23 cellular contexts compared by ENCODE assay signal in genomic region chr6:94446120-94446519, GRCh38.
DNase-seq lines count a peak whose midpoint lies in the region; ATAC-seq, FAIRE-seq and TF ChIP-seq lines count a peak whose summit lies in the region.
"Had no signal": no experiment of that assay in that cellular context is flagged by ENCODE, and none has a peak within 500 bp of the region (broad histone marks: within the 10 kb centered on the region; RNA-seq: fewer than 3 reads in every experiment).

No MANE protein-coding gene starts in this region.

- no peaks in the 10 kb centered on the region for H3K79me1 ChIP-seq in H1 (ENCODE audit: low read depth, low read length)
- H3K79me1 ChIP-seq in mesendoderm (ENCODE audit: low read length), result no peaks in the 10 kb centered on the region

- H2BK15ac ChIP-seq in H1 (ENCODE audit: low read length), result no peak overlapping the region
- H2BK15ac ChIP-seq in mesendoderm (replicated peaks; ENCODE audit: low read depth), result no peak overlapping the region

- H3K4me1 Mint-ChIP-seq in GM23338, result peaks cover 5% of the 10 kb centered on the region; the same call in 1 of the 3 replicates
- H3K4me1 Mint-ChIP-seq in activated T-cell treated with anti-CD3 and anti-CD28 coated beads, Interleukin-2, amount 50 U/mL, for 72 hours (ENCODE audit: low read depth), result no peaks in the 10 kb centered on the region
- H3K4me1 Mint-ChIP-seq: B cell had no signal

- no peaks in the 10 kb centered on the region for H3K79me2 ChIP-seq in GM23338 (replicated peaks; ENCODE audit: insufficient read depth)
- H3K79me2 ChIP-seq in H1 (ENCODE audit: control insufficient read depth in 1 of 2, insufficient read depth in 2 of 2, low read length in 2 of 2), result no peaks in the 10 kb centered on the region
- no peaks in the 10 kb centered on the region for H3K79me2 ChIP-seq in mesendoderm (ENCODE audit: control insufficient read depth, insufficient read depth, low read length)

- H3K27ac Mint-ChIP-seq in GM23338, result peak overlapping the region; percentile 66
- no peak overlapping the region for H3K27ac Mint-ChIP-seq in activated T-cell treated with anti-CD3 and anti-CD28 coated beads, Interleukin-2, amount 50 U/mL, for 72 hours
- H3K27ac Mint-ChIP-seq: B cell; CD4-positive, alpha-beta T cell; CD8-positive, alpha-beta T cell had no signal

- H3K36me3 ChIP-seq in GM23338 (ENCODE audit: insufficient read depth) (no peaks in the 10 kb centered on the region), NT2/D1 (ENCODE audit: insufficient read depth, insufficient read length, low read length) (no peaks in the 10 kb centered on the region), H1 (ENCODE audit: control insufficient read depth in 2 of 4, insufficient read depth in 4 of 4, low read length in 3 of 4) (no peaks in the 10 kb centered on the region), mesendoderm (ENCODE audit: control insufficient read depth, insufficient read depth, low read length) (no peaks in the 10 kb centered on the region)
- H3K36me3 ChIP-seq: BLaER1 treated with 17β-estradiol and CSF1 and Interleukin-3, amounts not matched to agents 10 nM and 100 nM had no signal

- no peak overlapping the region for H3K18ac ChIP-seq in H1 (ENCODE audit: extremely low read depth, low read length)
- H3K18ac ChIP-seq in mesendoderm (ENCODE audit: low read length), result no peak overlapping the region

- CTCF ChIA-PET in H1 (lab: Charles Lee; ENCODE audit: partially characterized antibody), result interaction anchor here (1.7 kb wide), 1 partner anchor 21 kb away, joined by 3 read pairs; no protein-coding TSS in a partner anchor

- peaks cover 7% of the 10 kb centered on the region; the same call in 1 of the 2 replicates for H3K9me2 ChIP-seq in GM23338 (ENCODE audit: insufficient read depth)

- H3K56ac ChIP-seq in H1 (replicated peaks; ENCODE audit: insufficient read length, low read depth, low read length) (no peak overlapping the region), mesendoderm (ENCODE audit: low read length) (no peak overlapping the region)

- POLR2A ChIA-PET in H1 (lab: Charles Lee; ENCODE audit: partially characterized antibody), result no interaction called here

- ATAC-seq in GM23338, result no peak
- no peak for ATAC-seq in activated T-cell treated with anti-CD3 and anti-CD28 coated beads, Interleukin-2, amount 50 U/mL, for 72 hours (replicated peaks in 1 of 2)
- ATAC-seq in SK-N-SH treated with all-trans-retinoic acid at 6 μM for 48 hours, result no peak
- no peak for ATAC-seq in GM19351 (IDR thresholded peaks at IDR 0.05; ENCODE audit: unreplicated experiment)
- ATAC-seq in HG03565 (IDR thresholded peaks at IDR 0.05; ENCODE audit: unreplicated experiment), result no peak
- ATAC-seq: A549; CD8-positive, alpha-beta T cell had no signal

- TF ChIP-seq CTCF in GM23338 (conservative IDR thresholded peaks at IDR 0.05; ENCODE audit: low read depth in 2 of 2), result no peak
- TF ChIP-seq CTCF in H1 (IDR thresholded peaks at IDR 0.05; ENCODE audit: control extremely low read depth in 1 of 3, insufficient read depth in 1 of 3, low read depth in 1 of 3, low read length in 3 of 3), result no peak

- no peaks in the 10 kb centered on the region for H3K9me3 ChIP-seq in NT2/D1 (ENCODE audit: insufficient read depth, low read length)
- H3K9me3 ChIP-seq in H1 (ENCODE audit: insufficient read depth in 2 of 2, low read depth in 1 of 2, low read length in 1 of 2), result no peaks in the 10 kb centered on the region
- H3K9me3 ChIP-seq: A549, Caco-2 had no signal

- no peak for TF ChIP-seq EP300 in H1 (IDR thresholded peaks at IDR 0.05; ENCODE audit: borderline replicate concordance in 1 of 2, low read depth in 2 of 2, low read length in 2 of 2)

- H2BK120ac ChIP-seq in H1 (replicated peaks; ENCODE audit: low read depth, low read length) (no peak overlapping the region), mesendoderm (ENCODE audit: low read depth, low read length) (no peak overlapping the region)

- H3K9ac ChIP-seq in NT2/D1 (ENCODE audit: insufficient read length, low read depth) (no peak overlapping the region), H1 (replicated peaks in 1 of 4; ENCODE audit: extremely low read depth in 1 of 4, low read depth in 3 of 4, low read length in 3 of 4) (no peak overlapping the region), mesendoderm (ENCODE audit: low read length) (no peak overlapping the region)
- H3K9ac ChIP-seq: BLaER1 treated with 17β-estradiol and CSF1 and Interleukin-3, amounts not matched to agents 10 nM and 100 nM had no signal

- no peaks in the 10 kb centered on the region for H3K23me2 ChIP-seq in H1 (ENCODE audit: low read depth, low read length)

- no peak overlapping the region for H4K8ac ChIP-seq in H1 (ENCODE audit: extremely low read depth, insufficient read depth, low read length)
- H4K8ac ChIP-seq in mesendoderm (ENCODE audit: low read depth, low read length), result no peak overlapping the region

- H3F3A ChIP-seq in GM23338 (replicated peaks; ENCODE audit: low read depth), result no peaks in the 10 kb centered on the region

- H2AK5ac ChIP-seq in H1 (ENCODE audit: low read depth, low read length) (no peak overlapping the region), mesendoderm (ENCODE audit: low read length) (no peak overlapping the region)

- H3K4ac ChIP-seq in H1 (replicated peaks; ENCODE audit: insufficient read length, low read depth, low read length), result no peak overlapping the region
- H3K4ac ChIP-seq in mesendoderm (ENCODE audit: low read depth, low read length), result no peak overlapping the region

- H4K5ac ChIP-seq in H1 (ENCODE audit: insufficient read length, low read depth, low read length) (no peak overlapping the region), mesendoderm (ENCODE audit: low read length) (no peak overlapping the region)

- H3K9me3 Mint-ChIP-seq in GM23338, result no peaks in the 10 kb centered on the region; the same call in 1 of the 3 replicates
- peaks cover 3 to 8% of the 10 kb centered on the region in 2 donors for H3K9me3 Mint-ChIP-seq in activated T-cell treated with anti-CD3 and anti-CD28 coated beads, Interleukin-2, amount 50 U/mL, for 72 hours

- no peaks in the 10 kb centered on the region for H3K4me1 ChIP-seq in GM23338 (ENCODE audit: insufficient read depth)
- H3K4me1 ChIP-seq in NT2/D1 (ENCODE audit: insufficient read depth, insufficient read length), result no peaks in the 10 kb centered on the region
- H3K4me1 ChIP-seq in H1 (replicated peaks in 1 of 4; ENCODE audit: control insufficient read depth in 3 of 4, insufficient read depth in 4 of 4, low read length in 3 of 4), result peaks cover 0 to 2% (median under 1%) of the 10 kb centered on the region in 4 experiments; a peak in 1 of 7 replicates
- no peaks in the 10 kb centered on the region for H3K4me1 ChIP-seq in mesendoderm (ENCODE audit: control insufficient read depth, low read depth, low read length)
- H3K4me1 ChIP-seq: A549; BLaER1 treated with 17β-estradiol and CSF1 and Interleukin-3, amounts not matched to agents 10 nM and 100 nM; Caco-2 had no signal

- H3K27ac ChIP-seq in GM23338 (ENCODE audit: low read depth) (no peak overlapping the region), H1 (ENCODE audit: low read depth, low read length) (no peak overlapping the region), mesendoderm (ENCODE audit: low read depth, low read length) (no peak overlapping the region)
- H3K27ac ChIP-seq: 22Rv1; A549; BLaER1 treated with 17β-estradiol and CSF1 and Interleukin-3, amounts not matched to agents 10 nM and 100 nM; C4-2B had no signal

- H3K4me3 ChIP-seq in GM23338 (no peak overlapping the region), NT2/D1 (ENCODE audit: insufficient read length, low read depth) (no peak overlapping the region), H1 (ENCODE audit: extremely low read depth in 1 of 4, insufficient read depth in 2 of 4, low read depth in 3 of 4, low read length in 4 of 4) (no peak overlapping the region), mesendoderm (ENCODE audit: low read length) (no peak overlapping the region)
- H3K4me3 ChIP-seq: A549; BLaER1 treated with 17β-estradiol and CSF1 and Interleukin-3, amounts not matched to agents 10 nM and 100 nM had no signal

- H3K4me2 ChIP-seq in GM23338, result no peak overlapping the region
- H3K4me2 ChIP-seq in H1 (ENCODE audit: insufficient read depth in 1 of 2, low read depth in 2 of 2, low read length in 2 of 2), result no peak overlapping the region
- no peak overlapping the region for H3K4me2 ChIP-seq in mesendoderm (ENCODE audit: low read length)
- H3K4me2 ChIP-seq: A549; BLaER1 treated with 17β-estradiol and CSF1 and Interleukin-3, amounts not matched to agents 10 nM and 100 nM had no signal

- no peak overlapping the region for H2BK12ac ChIP-seq in H1 (ENCODE audit: low read depth, low read length)

- WGBS in H1 (ENCODE audit: extremely low coverage in 1 of 2, insufficient coverage in 1 of 2, insufficient read length in 1 of 2, insufficient replicate concordance in 2 of 2, low coverage in 1 of 2, low lambda C conversion rate in 2 of 2, missing lambda C conversion rate in 1 of 2), 2 experiments, result 100% methylated on average over 3 of the region's 3 CpGs; no CpG with 5 or more reads in 1 of the 2 experiments
- WGBS in mesendoderm (ENCODE audit: extremely low coverage, insufficient coverage, low lambda C conversion rate), result no CpG with 5 or more reads among the region's 3 CpGs

- no peak overlapping the region for H3K4me3 Mint-ChIP-seq in GM23338
- no peak overlapping the region for H3K4me3 Mint-ChIP-seq in activated T-cell treated with anti-CD3 and anti-CD28 coated beads, Interleukin-2, amount 50 U/mL, for 72 hours
- H3K4me3 Mint-ChIP-seq: B cell; CD4-positive, alpha-beta T cell; CD8-positive, alpha-beta T cell had no signal

- no peak overlapping the region for H2BK20ac ChIP-seq in H1 (ENCODE audit: low read length)

- no peak for TF ChIP-seq POLR2A in H1 (IDR thresholded peaks at IDR 0.05; ENCODE audit: control extremely low read depth in 1 of 2, low read depth in 2 of 2, low read length in 2 of 2)

- DNase-seq in GM23338 (ENCODE audit: low spot score) (peak; percentile 18), NT2/D1 (ENCODE audit: low read depth, low spot score) (peak; percentile 8), H1 (ENCODE audit: low read depth in 1 of 2, low spot score in 2 of 2) (no peak), mesendoderm (peak; percentile 58)
- no peak for DNase-seq in activated T-cell treated with anti-CD3 and anti-CD28 coated beads, Interleukin-2, amount 50 U/mL, for 72 hours
- DNase-seq: AML-193; Caco-2; Calu3; CD4-positive, alpha-beta T cell; CD8-positive, alpha-beta T cell; DMS79 treated with DMSO at 0.1 percent for 48 hours; GF-D8 had no signal

- H3K27me3 ChIP-seq in GM23338 (ENCODE audit: insufficient read depth) (no peaks in the 10 kb centered on the region), NT2/D1 (ENCODE audit: insufficient read depth, insufficient read length) (no peaks in the 10 kb centered on the region), H1 (replicated peaks in 1 of 4; ENCODE audit: control insufficient read depth in 3 of 4, extremely low read depth in 1 of 4, insufficient read depth in 3 of 4, low read length in 3 of 4) (no peaks in the 10 kb centered on the region), mesendoderm (ENCODE audit: insufficient read depth, low read length, poor library complexity) (no peaks in the 10 kb centered on the region)
- H3K27me3 ChIP-seq: BLaER1 treated with 17β-estradiol and CSF1 and Interleukin-3, amounts not matched to agents 10 nM and 100 nM had no signal

- H2AFZ ChIP-seq in GM23338, result peak overlapping the region; percentile 44; the same call in 1 of the 2 replicates
- 0 out of 2 replicates have a peak overlapping the region, but pooled peaks have one; percentile 17 for H2AFZ ChIP-seq in H1 (ENCODE audit: low read length)

- 0 out of 3 replicates have a peak, but pooled peaks cover 3% of the 10 kb centered on the region for H3K36me3 Mint-ChIP-seq in GM23338 (ENCODE audit: low read depth)
- no peaks in the 10 kb centered on the region for H3K36me3 Mint-ChIP-seq in activated T-cell treated with anti-CD3 and anti-CD28 coated beads, Interleukin-2, amount 50 U/mL, for 72 hours (ENCODE audit: insufficient read depth in 2 of 2)
- H3K36me3 Mint-ChIP-seq: CD8-positive, alpha-beta T cell had no signal

- TF ChIP-seq RAD21 in H1 (IDR thresholded peaks at IDR 0.05 in 1 of 2, conservative IDR thresholded peaks at IDR 0.05 in 1 of 2; ENCODE audit: low read depth in 2 of 2, low read length in 2 of 2), result no peak

- H3K23ac ChIP-seq in H1 (ENCODE audit: insufficient read length) (no peak overlapping the region), mesendoderm (ENCODE audit: low read length) (no peak overlapping the region)

- no peak overlapping the region for H4K91ac ChIP-seq in H1 (replicated peaks; ENCODE audit: insufficient read length, low read length)

- no peak for FAIRE-seq in H1 (lab: Jason Lieb, UNC)
- FAIRE-seq: A549, D721Med, G401.6, GM12891 had no signal

- H3K14ac ChIP-seq in H1 (ENCODE audit: insufficient read length), result no peak overlapping the region

- H2BK5ac ChIP-seq in H1 (ENCODE audit: low read depth, low read length), result no peak overlapping the region
- no peak overlapping the region for H2BK5ac ChIP-seq in mesendoderm (ENCODE audit: low read length)

- no peaks in the 10 kb centered on the region for H4K20me1 ChIP-seq in GM23338 (replicated peaks; ENCODE audit: insufficient read depth)
- H4K20me1 ChIP-seq in H1 (replicated peaks in 1 of 2; ENCODE audit: control insufficient read depth in 1 of 2, insufficient read depth in 2 of 2, low read length in 2 of 2), result no peaks in the 10 kb centered on the region
- H4K20me1 ChIP-seq: BLaER1 treated with 17β-estradiol and CSF1 and Interleukin-3, amounts not matched to agents 10 nM and 100 nM had no signal

- H3K27me3 Mint-ChIP-seq in GM23338 (ENCODE audit: insufficient read depth, low read depth, poor library complexity), result peaks cover 1% of the 10 kb centered on the region
- no peaks in the 10 kb centered on the region for H3K27me3 Mint-ChIP-seq in activated T-cell treated with anti-CD3 and anti-CD28 coated beads, Interleukin-2, amount 50 U/mL, for 72 hours (ENCODE audit: low read depth)
- H3K27me3 Mint-ChIP-seq: B cell; CD4-positive, alpha-beta T cell had no signal

Comparison
In these comparisons a context has a peak if more than half of its experiments do, and no peak if none do; other contexts are left out.
1. DNase-seq: peak in GM23338 (single experiment), NT2/D1 (single experiment) and mesendoderm (single experiment); none in H1 (0 of 2) and activated T-cell treated with anti-CD3 and anti-CD28 coated beads, Interleukin-2, amount 50 U/mL, for 72 hours (0 of 2).